Comparison of ENCODE assay signal across 7 cellular contexts in the genomic region with DNA sequence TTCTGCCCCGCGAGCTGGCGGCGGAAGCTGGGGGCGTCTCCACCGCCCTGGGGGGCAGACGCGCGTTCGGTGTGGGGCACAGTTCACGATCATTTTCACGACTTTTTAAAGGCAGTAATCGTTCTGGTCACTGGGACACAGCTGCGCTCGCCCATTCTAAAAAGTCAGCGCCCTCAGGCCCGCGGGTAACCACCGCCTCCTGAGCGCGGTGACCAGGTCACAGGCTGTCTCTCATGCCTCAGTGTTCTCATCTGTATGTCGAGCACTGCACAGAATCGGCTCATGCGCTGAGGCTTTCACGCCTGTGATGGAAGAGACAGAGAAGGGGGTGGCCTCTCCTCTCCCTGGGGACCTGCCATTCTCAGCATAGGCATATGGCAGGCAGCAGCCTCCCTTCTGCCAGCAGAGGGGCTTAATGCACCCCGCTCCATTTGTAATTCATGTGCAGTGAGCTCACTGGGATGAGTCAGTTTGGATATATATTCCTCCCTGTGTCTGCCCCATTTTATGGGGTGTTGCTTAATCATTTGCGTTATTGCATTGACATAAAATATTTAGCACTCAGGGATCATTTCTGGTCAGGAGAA. TPM values are rescaled to one million over a fixed set of nuclear protein-coding genes. Genes with fewer than 3 reads are reported as not detected.
DNase-seq lines count a peak whose midpoint lies in the region; ATAC-seq and TF ChIP-seq lines count a peak whose summit lies in the region.
"Not testable (repeated sequence)": the region's sequence is repeated elsewhere in the genome, so short reads cannot be mapped to it uniquely, and the experiment has no call there.

No MANE protein-coding gene starts in this region.

- not testable (repeated sequence) for H3K27me3 ChIP-seq in lung (ENCODE audit: control insufficient read depth, insufficient read depth)

- not testable (repeated sequence) for ATAC-seq in lung (ENCODE audit: insufficient read depth, low FRiP score)

- peak overlapping the region; percentile 87 to 98 for H3K27ac ChIP-seq in lung (ENCODE audit: low read depth in 1 of 2, low read length in 1 of 2)

- not testable (repeated sequence) for TF ChIP-seq CTCF in astrocyte of the spinal cord (IDR thresholded peaks at IDR 0.05; ENCODE audit: low read depth, low read length); fibroblast of the aortic adventitia (IDR thresholded peaks at IDR 0.05; ENCODE audit: insufficient read depth, low read length); lung (IDR thresholded peaks at IDR 0.05; ENCODE audit: control extremely low read depth, extremely low read depth); retinal pigment epithelial cell (conservative IDR thresholded peaks at IDR 0.05; ENCODE audit: low read depth, low read length)

- DNase-seq in ELR (ENCODE audit: low read depth) (peak; percentile 37), LoVo (ENCODE audit: low spot score) (peak; percentile 12), T1000 (lab: John Stamatoyannopoulos, UW) (peak; percentile 74), astrocyte of the spinal cord (ENCODE audit: low read depth, low spot score) (peak; percentile 27)
- DNase-seq in fibroblast of the aortic adventitia (ENCODE audit: low read depth); lung (ENCODE audit: low spot score); retinal pigment epithelial cell (ENCODE audit: low read depth): not testable (repeated sequence)

- in situ Hi-C loops in astrocyte of the spinal cord (cut with HindIII; ENCODE audit: low sequenced_read_pairs): not testable (repeated sequence)

- not testable (repeated sequence) for H3K4me1 ChIP-seq in lung (ENCODE audit: control insufficient read depth in 2 of 2, insufficient read depth in 2 of 2, low read length in 2 of 2)

- not testable (repeated sequence) for H3K36me3 ChIP-seq in lung (ENCODE audit: control insufficient read depth in 2 of 2, insufficient read depth in 2 of 2, low read length in 2 of 2)

- H3K4me3 ChIP-seq in astrocyte of the spinal cord (ENCODE audit: low read depth, low read length) (peak overlapping the region; percentile 49), fibroblast of the aortic adventitia (ENCODE audit: low read depth, low read length) (peak overlapping the region; percentile 62), lung (peak overlapping the region; percentile 67), retinal pigment epithelial cell (ENCODE audit: low read length) (peak overlapping the region; percentile 56)

- WGBS in lung, 2 donors: 3 to 4% methylated on average over 27 of the region's 27 CpGs

- H3K9me3 ChIP-seq in lung (ENCODE audit: control insufficient read depth in 2 of 2, insufficient read depth in 1 of 2, low read length in 1 of 2): not testable (repeated sequence)

RNA-seq across cellular contexts. Expression of gene FAM90A26, which starts 16.5 kb away (rescaled TPM):
- total RNA-seq in fibroblast of the aortic adventitia (ENCODE audit: low replicate concordance) (not detected in 2 replicates), lung (not detected)
- polyA plus RNA-seq in lung: not detected

RNA-seq across cellular contexts. Expression of gene USP17L10, which starts 56.8 kb away (rescaled TPM):
- total RNA-seq in fibroblast of the aortic adventitia (ENCODE audit: low replicate concordance) (not detected in 2 replicates), lung (not detected)
- not detected for polyA plus RNA-seq in lung
